13 cellular contexts compared by ENCODE assay signal in the genomic region with DNA sequence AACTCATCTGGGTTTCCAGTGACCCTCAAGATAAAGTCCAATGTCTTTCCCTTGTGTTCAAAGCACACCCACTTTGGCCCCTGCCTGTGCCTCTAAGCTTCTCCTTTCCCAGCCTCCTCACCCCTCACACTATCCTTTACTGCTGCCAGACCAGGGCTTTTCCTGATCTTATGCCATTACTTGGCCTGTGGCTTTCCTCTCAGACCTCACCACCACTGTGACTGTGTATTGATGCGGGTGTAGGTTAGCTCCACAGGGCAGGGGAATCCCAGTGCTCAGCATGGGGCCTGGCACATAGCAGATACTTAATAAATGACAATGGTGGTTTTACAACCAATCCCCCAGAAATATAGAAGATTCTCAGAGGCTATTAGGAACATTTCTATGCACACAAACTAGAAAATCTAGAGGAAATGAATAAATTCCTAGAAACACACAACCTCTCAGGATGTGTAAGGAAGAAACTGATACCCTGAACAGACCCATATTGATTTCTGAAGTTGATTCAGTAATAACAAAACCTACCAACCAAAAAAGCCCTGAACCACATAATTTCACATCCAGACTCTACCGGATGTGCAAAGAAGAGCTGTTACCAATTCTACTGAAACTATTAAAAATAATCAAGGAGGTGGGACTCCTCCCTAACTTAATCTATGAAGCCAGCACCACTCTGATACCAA.
A peak's percentile ranks its signal among the peaks of the same experiment; 100 is the strongest.
DNase-seq lines count a peak whose midpoint lies in the region; ATAC-seq and TF ChIP-seq lines count a peak whose summit lies in the region.
"Had no signal": no experiment of that assay in that cellular context is flagged by ENCODE, and none has a peak within 500 bp of the region (broad histone marks: within the 10 kb centered on the region; RNA-seq: fewer than 3 reads in every experiment).

No MANE protein-coding gene starts in this region.

- TF ChIP-seq CTCF in GM12865 (IDR thresholded peaks at IDR 0.05; ENCODE audit: insufficient read depth, low read depth, low read length, missing control alignments): no peak
- no peak for TF ChIP-seq CTCF in esophagus squamous epithelium (IDR thresholded peaks at IDR 0.05)

- no peaks in the 10 kb centered on the region for H3K4me1 ChIP-seq in esophagus squamous epithelium

- no peaks in the 10 kb centered on the region for H3K27me3 ChIP-seq in esophagus squamous epithelium
- H3K27me3 ChIP-seq: ovary had no signal

- TF ChIP-seq POLR2A in esophagus squamous epithelium (IDR thresholded peaks at IDR 0.05): no peak

- no peaks in the 10 kb centered on the region for H3K36me3 ChIP-seq in esophagus squamous epithelium
- H3K36me3 ChIP-seq: ovary had no signal

- intact Hi-C loops in esophagus squamous epithelium (cut with DNase I): no loop called here

- ATAC-seq in GM19023 (IDR thresholded peaks at IDR 0.05; ENCODE audit: unreplicated experiment) (peak; percentile 76), HG02623 (IDR thresholded peaks at IDR 0.05; ENCODE audit: unreplicated experiment) (peak; percentile 73), HG03520 (IDR thresholded peaks at IDR 0.05; ENCODE audit: unreplicated experiment) (peak; percentile 59)
- ATAC-seq: SK-N-SH treated with all-trans-retinoic acid at 6 μM for 48 hours had no signal

- 47 to 69% methylated on average over 2 of the region's 2 CpGs for WGBS in esophagus squamous epithelium, 2 donors

- H3K4me3 ChIP-seq in GM12865 (ENCODE audit: low read depth, low read length) (no peak overlapping the region), esophagus squamous epithelium (no peak overlapping the region)
- H3K4me3 ChIP-seq: ovary had no signal

- DNase-seq in GM12865 (ENCODE audit: low read depth) (peak; percentile 35), islet precursor cell (no peak), NCI-H69 (lab: John Stamatoyannopoulos, UW) (no peak), NCI-H187 treated with DMSO at 0.1 percent for 48 hours (lab: John Stamatoyannopoulos, UW) (no peak), esophagus squamous epithelium (lab: John Stamatoyannopoulos, UW) (no peak)
- DNase-seq: activated CD4-positive, alpha-beta T cell treated with anti-CD3 and anti-CD28 coated beads, Interleukin-2, amount 50 U/mL, for 1 hour; activated naive CD8-positive, alpha-beta T cell treated with anti-CD3 and anti-CD28 coated beads, Interleukin-2, amount 10 ng/mL, durations not matched to agents 7 days and 5 days; NCI-H1092; ovary had no signal

- H3K27ac ChIP-seq in esophagus squamous epithelium: no peak overlapping the region
- H3K27ac ChIP-seq: ovary had no signal

- no peaks in the 10 kb centered on the region for H3K9me3 ChIP-seq in esophagus squamous epithelium
- H3K9me3 ChIP-seq: ovary had no signal
